ENCODE assay signal across 9 cellular contexts in the genomic region with DNA sequence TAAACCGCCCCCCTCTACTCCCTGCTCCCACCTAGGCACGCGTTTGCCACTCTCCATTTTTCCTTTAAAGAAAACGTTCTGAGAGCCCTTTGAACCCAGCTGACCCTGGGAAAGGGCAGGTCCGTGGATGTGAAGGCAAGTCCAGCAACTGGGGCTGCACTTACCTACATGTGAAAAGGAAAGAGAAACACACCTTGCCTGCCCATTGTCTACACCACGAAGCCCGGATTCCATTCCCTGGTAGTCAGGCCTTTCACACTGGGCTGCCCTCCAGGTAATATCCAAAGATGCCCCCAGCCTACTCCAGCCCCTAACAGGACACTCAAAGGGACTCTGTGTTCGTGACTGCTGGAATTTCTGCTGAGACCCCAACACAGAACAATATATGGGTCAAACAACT.
DNase-seq lines count a peak whose midpoint lies in the region; ATAC-seq lines count a peak whose summit lies in the region.
"Had no signal": no experiment of that assay in that cellular context is flagged by ENCODE, and none has a peak within 500 bp of the region (broad histone marks: within the 10 kb centered on the region; RNA-seq: fewer than 3 reads in every experiment).

No MANE protein-coding gene starts in this region.

- H3K4me1 Mint-ChIP-seq in activated CD4-positive, alpha-beta T cell treated with anti-CD3 and anti-CD28 coated beads for 36 hours: peaks cover 33% of the 10 kb centered on the region
- H3K4me1 Mint-ChIP-seq in activated T-helper 2 cell treated with anti-CD3 and anti-CD28 coated beads, Interferon-gamma antibody, Interleukin-2, Interleukin-4, amounts not matched to agents 10 μg/mL and 5 μg/mL and 100 μg/mL, durations not matched to agents 14 hours and 24 hours and 36 hours (ENCODE audit: low read depth): peaks cover 40% of the 10 kb centered on the region
- H3K4me1 Mint-ChIP-seq in stimulated activated naive B cell treated with anti-CD40 and anti-IgM and Interleukin-4, amounts not matched to agents 10 μg/mL and 1 μg/mL and 100 μg/mL, for 72 hours: peaks cover 38 to 70% of the 10 kb centered on the region in 2 donors

- peak overlapping the region; percentile 86 for H3K27ac Mint-ChIP-seq in activated CD4-positive, alpha-beta T cell treated with anti-CD3 and anti-CD28 coated beads for 36 hours
- H3K27ac Mint-ChIP-seq in activated T-helper 2 cell treated with anti-CD3 and anti-CD28 coated beads, Interferon-gamma antibody, Interleukin-2, Interleukin-4, amounts not matched to agents 10 μg/mL and 5 μg/mL and 100 μg/mL, durations not matched to agents 14 hours and 24 hours and 36 hours: peak overlapping the region; percentile 83
- H3K27ac Mint-ChIP-seq in stimulated activated naive B cell treated with anti-CD40 and anti-IgM and Interleukin-4, amounts not matched to agents 10 μg/mL and 1 μg/mL and 100 μg/mL, for 72 hours: peak overlapping the region; percentile 98

- CTCF ChIA-PET in activated CD4-positive, alpha-beta T cell treated with anti-CD3 and anti-CD28 coated beads for 36 hours (lab: Charles Lee): interaction anchor here (0.7 to 1.3 kb wide), 8 partner anchors 14 to 1397 kb away, joined by 3 to 6 read pairs (median 3); no protein-coding TSS in a partner anchor

- H3K36me3 Mint-ChIP-seq in activated CD4-positive, alpha-beta T cell treated with anti-CD3 and anti-CD28 coated beads for 36 hours (ENCODE audit: low read depth): no peaks in the 10 kb centered on the region
- peaks cover 8% of the 10 kb centered on the region for H3K36me3 Mint-ChIP-seq in activated T-helper 2 cell treated with anti-CD3 and anti-CD28 coated beads, Interferon-gamma antibody, Interleukin-2, Interleukin-4, amounts not matched to agents 10 μg/mL and 5 μg/mL and 100 μg/mL, durations not matched to agents 14 hours and 24 hours and 36 hours (ENCODE audit: low read depth)
- H3K36me3 Mint-ChIP-seq in stimulated activated naive B cell treated with anti-CD40 and anti-IgM and Interleukin-4, amounts not matched to agents 10 μg/mL and 1 μg/mL and 100 μg/mL, for 72 hours: peaks cover 35 to 56% of the 10 kb centered on the region in 2 donors

- no peaks in the 10 kb centered on the region for H3K27me3 Mint-ChIP-seq in activated CD4-positive, alpha-beta T cell treated with anti-CD3 and anti-CD28 coated beads for 36 hours
- no peaks in the 10 kb centered on the region for H3K27me3 Mint-ChIP-seq in activated T-helper 2 cell treated with anti-CD3 and anti-CD28 coated beads, Interferon-gamma antibody, Interleukin-2, Interleukin-4, amounts not matched to agents 10 μg/mL and 5 μg/mL and 100 μg/mL, durations not matched to agents 14 hours and 24 hours and 36 hours (ENCODE audit: low read depth)
- H3K27me3 Mint-ChIP-seq in stimulated activated naive B cell treated with anti-CD40 and anti-IgM and Interleukin-4, amounts not matched to agents 10 μg/mL and 1 μg/mL and 100 μg/mL, for 72 hours: no peaks in the 10 kb centered on the region

- POLR2A ChIA-PET in activated CD4-positive, alpha-beta T cell treated with anti-CD3 and anti-CD28 coated beads for 36 hours (lab: Charles Lee): interaction anchor here (0.5 to 1.1 kb wide), 2 partner anchors 243 to 808 kb away, joined by 3 read pairs; no protein-coding TSS in a partner anchor

- intact Hi-C loops in activated CD4-positive, alpha-beta T cell treated with anti-CD3 and anti-CD28 coated beads for 36 hours (cut with DNase I, micrococcal nuclease): loop anchor here (5.0 to 10.0 kb wide), 9 partner anchors 170 to 1230 kb away; no protein-coding TSS in a partner anchor
- intact Hi-C loops in activated T-helper 2 cell treated with anti-CD3 and anti-CD28 coated beads, Interferon-gamma antibody, Interleukin-2, Interleukin-4, amounts not matched to agents 10 μg/mL and 5 μg/mL and 100 μg/mL, durations not matched to agents 14 hours and 24 hours and 36 hours (cut with micrococcal nuclease): loop anchor here (5.0 to 10.0 kb wide), 3 partner anchors 60 to 1413 kb away; no protein-coding TSS in a partner anchor

- peak overlapping the region; percentile 75 for H3K4me3 Mint-ChIP-seq in activated CD4-positive, alpha-beta T cell treated with anti-CD3 and anti-CD28 coated beads for 36 hours
- H3K4me3 Mint-ChIP-seq in activated T-helper 2 cell treated with anti-CD3 and anti-CD28 coated beads, Interferon-gamma antibody, Interleukin-2, Interleukin-4, amounts not matched to agents 10 μg/mL and 5 μg/mL and 100 μg/mL, durations not matched to agents 14 hours and 24 hours and 36 hours (ENCODE audit: low read depth): peak overlapping the region; percentile 78
- peak overlapping the region; percentile 83 to 86 for H3K4me3 Mint-ChIP-seq in stimulated activated naive B cell treated with anti-CD40 and anti-IgM and Interleukin-4, amounts not matched to agents 10 μg/mL and 1 μg/mL and 100 μg/mL, for 72 hours

- no peak for ATAC-seq in activated CD4-positive, alpha-beta T cell treated with anti-CD3 and anti-CD28 coated beads for 36 hours
- ATAC-seq in stimulated activated naive B cell treated with anti-CD40 and anti-IgM and Interleukin-4, amounts not matched to agents 10 μg/mL and 1 μg/mL and 100 μg/mL, for 72 hours (replicated peaks): no peak
- no peak for ATAC-seq in HG03108 (IDR thresholded peaks at IDR 0.05; ENCODE audit: unreplicated experiment)

- DNase-seq in activated CD4-positive, alpha-beta T cell treated with anti-CD3 and anti-CD28 coated beads for 36 hours: no peak
- DNase-seq in activated CD4-positive, alpha-beta T cell treated with anti-CD3 and anti-CD28 coated beads for 48 hours: no peak
- no peak for DNase-seq in activated T-helper 2 cell treated with anti-CD3 and anti-CD28 coated beads, Interferon-gamma antibody, Interleukin-2, Interleukin-4, amounts not matched to agents 10 μg/mL and 5 μg/mL and 100 μg/mL, durations not matched to agents 14 hours and 24 hours and 36 hours (ENCODE audit: low spot score)
- peak; percentile 67 for DNase-seq in islet precursor cell
- DNase-seq in stimulated activated naive B cell treated with anti-CD40 and anti-IgM and Interleukin-4, amounts not matched to agents 10 μg/mL and 1 μg/mL and 100 μg/mL, for 72 hours: no peak
- DNase-seq in HCEC 1CT: no peak
- DNase-seq in KBM-7: no peak
- DNase-seq: ACHN had no signal

- H3K9me3 Mint-ChIP-seq in activated CD4-positive, alpha-beta T cell treated with anti-CD3 and anti-CD28 coated beads for 36 hours (ENCODE audit: low read depth): no peaks in the 10 kb centered on the region
- H3K9me3 Mint-ChIP-seq in activated T-helper 2 cell treated with anti-CD3 and anti-CD28 coated beads, Interferon-gamma antibody, Interleukin-2, Interleukin-4, amounts not matched to agents 10 μg/mL and 5 μg/mL and 100 μg/mL, durations not matched to agents 14 hours and 24 hours and 36 hours: no peaks in the 10 kb centered on the region
- peaks cover 0 to 1% of the 10 kb centered on the region in 2 donors for H3K9me3 Mint-ChIP-seq in stimulated activated naive B cell treated with anti-CD40 and anti-IgM and Interleukin-4, amounts not matched to agents 10 μg/mL and 1 μg/mL and 100 μg/mL, for 72 hours

- in situ Hi-C loops in KBM-7 (cut with MboI; ENCODE audit: low pct_unique_long_range_greater_than_20kb, low sequenced_read_pairs): no loop called here
